In genomic region chr16:48352648-48353347, GRCh38 we compare ENCODE assay signal across 1 cellular context.
A peak's percentile ranks its signal among the peaks of the same experiment; 100 is the strongest.
TF ChIP-seq lines count a peak whose summit lies in the region.

No MANE protein-coding gene starts in this region.

TF ChIP-seq in GM12878, 131 proteins besides CTCF, POLR2A, EP300 and RAD21:
- no peak for TF ChIP-seq CREM (IDR thresholded peaks at IDR 0.05; ENCODE audit: low read depth)
- TF ChIP-seq ATF2 (IDR thresholded peaks at IDR 0.05; ENCODE audit: low read length) = 0 out of 2 replicates have a peak, but pooled peaks have one; percentile 1
